Comparison of ENCODE assay signal across 1 cellular context in genomic region chr1:167219646-167220536, GRCh38.
TF ChIP-seq lines count a peak whose summit lies in the region.

No MANE protein-coding gene starts in this region.

TF ChIP-seq in HepG2, 621 proteins besides CTCF, POLR2A, EP300 and RAD21 (continued from another document and continues in another):
- no peak for TF ChIP-seq ZNF660 (CRISPR knock-in tag; IDR thresholded peaks at IDR 0.05; ENCODE audit: borderline replicate concordance, low read depth)
- TF ChIP-seq ZNF451 (CRISPR knock-in tag; IDR thresholded peaks at IDR 0.05): 0 out of 2 replicates have a peak, but pooled peaks have one; percentile 43
- TF ChIP-seq SP5 (CRISPR knock-in tag; IDR thresholded peaks at IDR 0.05; ENCODE audit: borderline replicate concordance, low read depth): peak; percentile 32; the same call in 1 of the 2 replicates
- TF ChIP-seq CENPT (CRISPR knock-in tag; IDR thresholded peaks at IDR 0.05; ENCODE audit: low read depth): no peak
- 0 out of 2 replicates have a peak, but pooled peaks have one; percentile 31 for TF ChIP-seq ZNF562 (CRISPR knock-in tag; IDR thresholded peaks at IDR 0.05; ENCODE audit: borderline replicate concordance)
- no peak for TF ChIP-seq ESRRA (CRISPR knock-in tag; IDR thresholded peaks at IDR 0.05; ENCODE audit: low read depth)
- no peak for TF ChIP-seq SIX1 (CRISPR knock-in tag; IDR thresholded peaks at IDR 0.05; ENCODE audit: borderline replicate concordance)
- TF ChIP-seq SMAD1 (CRISPR knock-in tag; IDR thresholded peaks at IDR 0.05; ENCODE audit: borderline replicate concordance, low read depth): peak; percentile 63; the same call in 1 of the 2 replicates
- no peak; the same call in 1 of the 2 replicates for TF ChIP-seq THAP11 (CRISPR knock-in tag; IDR thresholded peaks at IDR 0.05)
- peak; percentile 56 for TF ChIP-seq GABPA (IDR thresholded peaks at IDR 0.05; ENCODE audit: low read depth, low read length)
- TF ChIP-seq GABPA (CRISPR knock-in tag; IDR thresholded peaks at IDR 0.05; ENCODE audit: low read depth): peak; percentile 78
- TF ChIP-seq MXI1 (IDR thresholded peaks at IDR 0.05; ENCODE audit: borderline replicate concordance, low read depth, low read length): peak; percentile 93
- peak; percentile 73 for TF ChIP-seq JUNB (CRISPR knock-in tag; IDR thresholded peaks at IDR 0.05; ENCODE audit: borderline replicate concordance)
- TF ChIP-seq ZNF75D (CRISPR knock-in tag; IDR thresholded peaks at IDR 0.05; ENCODE audit: borderline replicate concordance): peak; percentile 53; the same call in 1 of the 2 replicates
- TF ChIP-seq, protein P1, sequence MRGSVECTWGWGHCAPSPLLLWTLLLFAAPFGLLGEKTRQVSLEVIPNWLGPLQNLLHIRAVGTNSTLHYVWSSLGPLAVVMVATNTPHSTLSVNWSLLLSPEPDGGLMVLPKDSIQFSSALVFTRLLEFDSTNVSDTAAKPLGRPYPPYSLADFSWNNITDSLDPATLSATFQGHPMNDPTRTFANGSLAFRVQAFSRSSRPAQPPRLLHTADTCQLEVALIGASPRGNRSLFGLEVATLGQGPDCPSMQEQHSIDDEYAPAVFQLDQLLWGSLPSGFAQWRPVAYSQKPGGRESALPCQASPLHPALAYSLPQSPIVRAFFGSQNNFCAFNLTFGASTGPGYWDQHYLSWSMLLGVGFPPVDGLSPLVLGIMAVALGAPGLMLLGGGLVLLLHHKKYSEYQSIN (CRISPR knock-in tag; IDR thresholded peaks at IDR 0.05; ENCODE audit: borderline replicate concordance): no peak
- TF ChIP-seq ETS1 (CRISPR knock-in tag; IDR thresholded peaks at IDR 0.05): no peak
- TF ChIP-seq ZBTB3 (CRISPR knock-in tag; IDR thresholded peaks at IDR 0.05; ENCODE audit: borderline replicate concordance, low read depth): no peak
- 0 out of 2 replicates have a peak, but pooled peaks have one; percentile 13 for TF ChIP-seq POGZ (CRISPR knock-in tag; IDR thresholded peaks at IDR 0.05)
- TF ChIP-seq ZNF331 (CRISPR knock-in tag; IDR thresholded peaks at IDR 0.05): peak; percentile 46
- TF ChIP-seq, protein P2, sequence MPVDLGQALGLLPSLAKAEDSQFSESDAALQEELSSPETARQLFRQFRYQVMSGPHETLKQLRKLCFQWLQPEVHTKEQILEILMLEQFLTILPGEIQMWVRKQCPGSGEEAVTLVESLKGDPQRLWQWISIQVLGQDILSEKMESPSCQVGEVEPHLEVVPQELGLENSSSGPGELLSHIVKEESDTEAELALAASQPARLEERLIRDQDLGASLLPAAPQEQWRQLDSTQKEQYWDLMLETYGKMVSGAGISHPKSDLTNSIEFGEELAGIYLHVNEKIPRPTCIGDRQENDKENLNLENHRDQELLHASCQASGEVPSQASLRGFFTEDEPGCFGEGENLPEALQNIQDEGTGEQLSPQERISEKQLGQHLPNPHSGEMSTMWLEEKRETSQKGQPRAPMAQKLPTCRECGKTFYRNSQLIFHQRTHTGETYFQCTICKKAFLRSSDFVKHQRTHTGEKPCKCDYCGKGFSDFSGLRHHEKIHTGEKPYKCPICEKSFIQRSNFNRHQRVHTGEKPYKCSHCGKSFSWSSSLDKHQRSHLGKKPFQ (CRISPR knock-in tag; IDR thresholded peaks at IDR 0.05; ENCODE audit: insufficient replicate concordance): peak; percentile 46
- TF ChIP-seq ZSCAN12 (CRISPR knock-in tag; IDR thresholded peaks at IDR 0.05): no peak
- no peak for TF ChIP-seq SKI (IDR thresholded peaks at IDR 0.05; ENCODE audit: partially characterized antibody)
- no peak for TF ChIP-seq PHF5A (CRISPR knock-in tag; IDR thresholded peaks at IDR 0.05; ENCODE audit: low read depth, unreplicated experiment)
- TF ChIP-seq, protein P3, sequence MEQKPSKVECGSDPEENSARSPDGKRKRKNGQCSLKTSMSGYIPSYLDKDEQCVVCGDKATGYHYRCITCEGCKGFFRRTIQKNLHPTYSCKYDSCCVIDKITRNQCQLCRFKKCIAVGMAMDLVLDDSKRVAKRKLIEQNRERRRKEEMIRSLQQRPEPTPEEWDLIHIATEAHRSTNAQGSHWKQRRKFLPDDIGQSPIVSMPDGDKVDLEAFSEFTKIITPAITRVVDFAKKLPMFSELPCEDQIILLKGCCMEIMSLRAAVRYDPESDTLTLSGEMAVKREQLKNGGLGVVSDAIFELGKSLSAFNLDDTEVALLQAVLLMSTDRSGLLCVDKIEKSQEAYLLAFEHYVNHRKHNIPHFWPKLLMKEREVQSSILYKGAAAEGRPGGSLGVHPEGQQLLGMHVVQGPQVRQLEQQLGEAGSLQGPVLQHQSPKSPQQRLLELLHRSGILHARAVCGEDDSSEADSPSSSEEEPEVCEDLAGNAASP (CRISPR knock-in tag; IDR thresholded peaks at IDR 0.05; ENCODE audit: borderline replicate concordance): no peak
- no peak for TF ChIP-seq TBL1XR1 (IDR thresholded peaks at IDR 0.05; ENCODE audit: borderline replicate concordance, low read length, partially characterized antibody)
- TF ChIP-seq ZNF3 (CRISPR knock-in tag; IDR thresholded peaks at IDR 0.05): no peak
- no peak for TF ChIP-seq ZSCAN22 (CRISPR knock-in tag; IDR thresholded peaks at IDR 0.05)
- no peak for TF ChIP-seq ISX (CRISPR knock-in tag; conservative IDR thresholded peaks at IDR 0.05)
- TF ChIP-seq FOXJ3 (CRISPR knock-in tag; IDR thresholded peaks at IDR 0.05; ENCODE audit: borderline replicate concordance): no peak
- TF ChIP-seq, protein P4, sequence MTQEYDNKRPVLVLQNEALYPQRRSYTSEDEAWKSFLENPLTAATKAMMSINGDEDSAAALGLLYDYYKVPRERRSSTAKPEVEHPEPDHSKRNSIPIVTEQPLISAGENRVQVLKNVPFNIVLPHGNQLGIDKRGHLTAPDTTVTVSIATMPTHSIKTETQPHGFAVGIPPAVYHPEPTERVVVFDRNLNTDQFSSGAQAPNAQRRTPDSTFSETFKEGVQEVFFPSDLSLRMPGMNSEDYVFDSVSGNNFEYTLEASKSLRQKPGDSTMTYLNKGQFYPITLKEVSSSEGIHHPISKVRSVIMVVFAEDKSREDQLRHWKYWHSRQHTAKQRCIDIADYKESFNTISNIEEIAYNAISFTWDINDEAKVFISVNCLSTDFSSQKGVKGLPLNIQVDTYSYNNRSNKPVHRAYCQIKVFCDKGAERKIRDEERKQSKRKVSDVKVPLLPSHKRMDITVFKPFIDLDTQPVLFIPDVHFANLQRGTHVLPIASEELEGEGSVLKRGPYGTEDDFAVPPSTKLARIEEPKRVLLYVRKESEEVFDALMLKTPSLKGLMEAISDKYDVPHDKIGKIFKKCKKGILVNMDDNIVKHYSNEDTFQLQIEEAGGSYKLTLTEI (CRISPR knock-in tag; conservative IDR thresholded peaks at IDR 0.05): no peak
- no peak; the same call in 1 of the 2 replicates for TF ChIP-seq NR2F2 (IDR thresholded peaks at IDR 0.05; ENCODE audit: borderline replicate concordance, low read depth)
- no peak for TF ChIP-seq ZNF577 (CRISPR knock-in tag; IDR thresholded peaks at IDR 0.05; ENCODE audit: borderline replicate concordance, low read depth)
- TF ChIP-seq ZNF83 (CRISPR knock-in tag; IDR thresholded peaks at IDR 0.05; ENCODE audit: borderline replicate concordance): no peak; the same call in 1 of the 2 replicates
- TF ChIP-seq ZNF629 (CRISPR knock-in tag; conservative IDR thresholded peaks at IDR 0.05): no peak
- TF ChIP-seq, protein P5, sequence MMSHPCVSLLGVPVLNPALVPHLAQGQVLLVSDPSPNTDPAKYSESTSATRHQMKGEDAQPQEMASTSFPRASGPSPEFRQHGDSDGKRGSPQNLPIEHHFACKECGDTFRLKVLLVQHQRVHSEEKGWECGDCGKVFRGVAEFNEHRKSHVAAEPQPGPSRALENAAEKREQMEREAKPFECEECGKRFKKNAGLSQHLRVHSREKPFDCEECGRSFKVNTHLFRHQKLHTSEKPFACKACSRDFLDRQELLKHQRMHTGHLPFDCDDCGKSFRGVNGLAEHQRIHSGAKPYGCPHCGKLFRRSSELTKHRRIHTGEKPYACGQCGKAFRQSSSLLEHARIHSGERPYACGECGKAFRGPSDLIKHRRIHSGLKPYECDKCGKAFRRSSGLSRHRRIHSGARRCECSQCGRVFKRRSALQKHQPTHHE (CRISPR knock-in tag; IDR thresholded peaks at IDR 0.05; ENCODE audit: borderline replicate concordance): peak; percentile 83; the same call in 1 of the 2 replicates
- TF ChIP-seq, protein P6, sequence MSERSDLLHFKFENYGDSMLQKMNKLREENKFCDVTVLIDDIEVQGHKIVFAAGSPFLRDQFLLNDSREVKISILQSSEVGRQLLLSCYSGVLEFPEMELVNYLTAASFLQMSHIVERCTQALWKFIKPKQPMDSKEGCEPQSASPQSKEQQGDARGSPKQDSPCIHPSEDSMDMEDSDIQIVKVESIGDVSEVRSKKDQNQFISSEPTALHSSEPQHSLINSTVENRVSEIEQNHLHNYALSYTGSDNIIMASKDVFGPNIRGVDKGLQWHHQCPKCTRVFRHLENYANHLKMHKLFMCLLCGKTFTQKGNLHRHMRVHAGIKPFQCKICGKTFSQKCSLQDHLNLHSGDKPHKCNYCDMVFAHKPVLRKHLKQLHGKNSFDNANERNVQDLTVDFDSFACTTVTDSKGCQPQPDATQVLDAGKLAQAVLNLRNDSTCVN (CRISPR knock-in tag; IDR thresholded peaks at IDR 0.05; ENCODE audit: borderline replicate concordance): peak; percentile 37; the same call in 1 of the 2 replicates
- TF ChIP-seq ZHX1 (CRISPR knock-in tag; IDR thresholded peaks at IDR 0.05; ENCODE audit: low read depth): 0 out of 2 replicates have a peak, but pooled peaks have one; percentile 57
- peak; percentile 50; the same call in 1 of the 2 replicates for TF ChIP-seq ARNTL (CRISPR knock-in tag; IDR thresholded peaks at IDR 0.05)
- TF ChIP-seq NFATC3 (CRISPR knock-in tag; IDR thresholded peaks at IDR 0.05): no peak
- no peak for TF ChIP-seq TCF12 (IDR thresholded peaks at IDR 0.05)
- TF ChIP-seq TCF12 (CRISPR knock-in tag; IDR thresholded peaks at IDR 0.05): no peak
- TF ChIP-seq NCOR1 (IDR thresholded peaks at IDR 0.05; ENCODE audit: borderline replicate concordance, low read length): no peak
- TF ChIP-seq ZNF782 (CRISPR knock-in tag; IDR thresholded peaks at IDR 0.05; ENCODE audit: borderline replicate concordance): no peak
- no peak for TF ChIP-seq ZNF317 (CRISPR knock-in tag; IDR thresholded peaks at IDR 0.05)
- TF ChIP-seq TFAP4 (IDR thresholded peaks at IDR 0.05; ENCODE audit: borderline replicate concordance, low read depth): no peak
- TF ChIP-seq AGO2 (optimal IDR thresholded peaks at IDR 0.05; ENCODE audit: low read depth, low read length): peak; percentile 80
- no peak for TF ChIP-seq TEAD3 (CRISPR knock-in tag; optimal IDR thresholded peaks at IDR 0.05; ENCODE audit: borderline replicate concordance)
- no peak for TF ChIP-seq ZNF138 (CRISPR knock-in tag; IDR thresholded peaks at IDR 0.05; ENCODE audit: low read depth)
- 0 out of 2 replicates have a peak, but pooled peaks have one; percentile 39 for TF ChIP-seq KAT7 (CRISPR knock-in tag; IDR thresholded peaks at IDR 0.05; ENCODE audit: borderline replicate concordance)
- no peak for TF ChIP-seq PCBP1 (IDR thresholded peaks at IDR 0.05; ENCODE audit: borderline replicate concordance, low read depth, low read length)
